ENCODE assay signal across 1 cellular context in the genomic region with DNA sequence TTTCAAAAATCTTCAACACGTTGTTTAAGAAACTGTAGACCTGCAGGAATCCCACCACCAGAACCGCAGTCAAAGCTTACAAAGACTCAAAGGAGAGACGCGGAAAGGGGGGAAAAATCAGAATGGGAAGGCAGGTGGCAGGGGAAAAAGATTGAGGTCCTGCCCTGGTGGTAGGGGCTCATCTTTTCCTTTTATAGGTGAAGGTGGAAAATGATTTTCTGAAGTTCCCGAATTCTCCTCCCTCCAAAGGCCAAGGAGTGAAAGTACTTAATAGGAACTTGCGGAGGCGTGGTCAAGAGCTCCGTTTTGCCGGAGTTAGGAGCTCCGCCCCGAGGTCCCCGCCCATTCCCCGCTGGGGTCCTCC.
TF ChIP-seq lines count a peak whose summit lies in the region.

No MANE protein-coding gene starts in this region.

TF ChIP-seq in IMR-90, 13 proteins besides CTCF, POLR2A, EP300 and RAD21:
- TF ChIP-seq MXI1 (IDR thresholded peaks at IDR 0.05; ENCODE audit: borderline replicate concordance, low read depth, low read length), result peak; percentile 10; the same call in 1 of the 2 replicates
- TF ChIP-seq MAFK (IDR thresholded peaks at IDR 0.05; ENCODE audit: low read depth, low read length), result no peak
- TF ChIP-seq, protein P1, sequence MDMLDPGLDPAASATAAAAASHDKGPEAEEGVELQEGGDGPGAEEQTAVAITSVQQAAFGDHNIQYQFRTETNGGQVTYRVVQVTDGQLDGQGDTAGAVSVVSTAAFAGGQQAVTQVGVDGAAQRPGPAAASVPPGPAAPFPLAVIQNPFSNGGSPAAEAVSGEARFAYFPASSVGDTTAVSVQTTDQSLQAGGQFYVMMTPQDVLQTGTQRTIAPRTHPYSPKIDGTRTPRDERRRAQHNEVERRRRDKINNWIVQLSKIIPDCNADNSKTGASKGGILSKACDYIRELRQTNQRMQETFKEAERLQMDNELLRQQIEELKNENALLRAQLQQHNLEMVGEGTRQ (IDR thresholded peaks at IDR 0.05; ENCODE audit: low read depth, low read length), result no peak
- TF ChIP-seq CEBPB (IDR thresholded peaks at IDR 0.05; ENCODE audit: low read depth, low read length), result no peak
- no peak for TF ChIP-seq NFE2L2 (IDR thresholded peaks at IDR 0.05; ENCODE audit: low read depth, low read length)
TF ChIP-seq in IMR-90: peak in this region for 1.
